Comparison of ENCODE assay signal across 8 cellular contexts in genomic region chr7:39951156-39951942, GRCh38. TPM values are rescaled to one million over a fixed set of nuclear protein-coding genes. Genes with fewer than 3 reads are reported as not detected.
DNase-seq lines count a peak whose midpoint lies in the region; ATAC-seq and TF ChIP-seq lines count a peak whose summit lies in the region.

No MANE protein-coding gene starts in this region.

- H3K27me3 ChIP-seq in CD8-positive, alpha-beta T cell (ENCODE audit: insufficient read depth, low read length): no peaks in the 10 kb centered on the region
- no peaks in the 10 kb centered on the region for H3K27me3 ChIP-seq in thymus (ENCODE audit: control insufficient read depth, insufficient read depth)

- no peaks in the 10 kb centered on the region for H3K9me3 ChIP-seq in CD8-positive, alpha-beta T cell (ENCODE audit: low read length)
- H3K9me3 ChIP-seq in thymus (ENCODE audit: control insufficient read depth): no peaks in the 10 kb centered on the region

- under 1% methylated on average over 78 of the region's 78 CpGs for WGBS in thymus

- H3K4me1 Mint-ChIP-seq in CD8-positive, alpha-beta T cell (ENCODE audit: low read depth): peaks cover 63% of the 10 kb centered on the region
- peaks cover 40% of the 10 kb centered on the region for H3K4me1 Mint-ChIP-seq in activated naive CD4-positive, alpha-beta T cell treated with anti-CD3 and anti-CD28 coated beads for 36 hours (ENCODE audit: low read depth)
- H3K4me1 Mint-ChIP-seq in osteocyte (ENCODE audit: unreplicated experiment): peaks cover 43% of the 10 kb centered on the region

- peak; percentile 18 for ATAC-seq in CD8-positive, alpha-beta T cell
- peak; percentile 31 for ATAC-seq in GM19397 (IDR thresholded peaks at IDR 0.05; ENCODE audit: unreplicated experiment)

- peak; percentile 54 to 81 (median 69) for DNase-seq in CD8-positive, alpha-beta T cell
- DNase-seq in HK-2 (ENCODE audit: unreplicated experiment) (peak; percentile 72), SHP77 treated with DMSO at 0.1 percent for 48 hours (lab: John Stamatoyannopoulos, UW) (peak; percentile 24), globus pallidus (ENCODE audit: low spot score) (peak; percentile 65), osteocyte (ENCODE audit: extremely low spot score, unreplicated experiment) (peak; percentile 86)
- DNase-seq in activated naive CD4-positive, alpha-beta T cell treated with anti-CD3 and anti-CD28 coated beads for 36 hours: peak; percentile 74

- peak overlapping the region; percentile 93 for H3K4me3 ChIP-seq in CD8-positive, alpha-beta T cell (ENCODE audit: low read depth, low read length)
- H3K4me3 ChIP-seq in thymus (ENCODE audit: low read length): peak overlapping the region; percentile 87

- no peaks in the 10 kb centered on the region for H3K9me3 Mint-ChIP-seq in CD8-positive, alpha-beta T cell
- H3K9me3 Mint-ChIP-seq in activated naive CD4-positive, alpha-beta T cell treated with anti-CD3 and anti-CD28 coated beads for 36 hours: no peaks in the 10 kb centered on the region
- no peaks in the 10 kb centered on the region for H3K9me3 Mint-ChIP-seq in osteocyte (ENCODE audit: unreplicated experiment)

- POLR2A ChIA-PET in CD8-positive, alpha-beta T cell (lab: Charles Lee): interaction anchor here (0.6 to 3.4 kb wide), 13 partner anchors 11 to 1594 kb away, joined by 3 to 14 read pairs (median 4); partner anchors contain the start of genes MPLKIP and SUGCT

- no peaks in the 10 kb centered on the region for H3K36me3 ChIP-seq in CD8-positive, alpha-beta T cell (ENCODE audit: insufficient read depth, low read length)
- H3K36me3 ChIP-seq in thymus (ENCODE audit: control insufficient read depth, insufficient read depth): no peaks in the 10 kb centered on the region

- peaks cover 26% of the 10 kb centered on the region for H3K36me3 Mint-ChIP-seq in CD8-positive, alpha-beta T cell
- peaks cover 15% of the 10 kb centered on the region for H3K36me3 Mint-ChIP-seq in activated naive CD4-positive, alpha-beta T cell treated with anti-CD3 and anti-CD28 coated beads for 36 hours (ENCODE audit: low read depth)
- H3K36me3 Mint-ChIP-seq in osteocyte (ENCODE audit: unreplicated experiment): peaks cover 4% of the 10 kb centered on the region

- peak overlapping the region; percentile 98 for H3K27ac Mint-ChIP-seq in CD8-positive, alpha-beta T cell
- peak overlapping the region; percentile 85 for H3K27ac Mint-ChIP-seq in activated naive CD4-positive, alpha-beta T cell treated with anti-CD3 and anti-CD28 coated beads for 36 hours
- H3K27ac Mint-ChIP-seq in osteocyte (ENCODE audit: unreplicated experiment): peak overlapping the region; percentile 96

- peaks cover 46% of the 10 kb centered on the region for H3K4me1 ChIP-seq in CD8-positive, alpha-beta T cell (ENCODE audit: insufficient read depth, low read length)
- peaks cover 9% of the 10 kb centered on the region for H3K4me1 ChIP-seq in thymus (ENCODE audit: control insufficient read depth, insufficient read depth, low read length)

- intact Hi-C loops in CD8-positive, alpha-beta T cell (cut with DNase I, micrococcal nuclease): loop anchor here (1.0 to 5.0 kb wide), 5 partner anchors 37 to 384 kb away; partner anchors contain the start of gene YAE1 (in 1 of the 2)
- intact Hi-C loops in activated naive CD4-positive, alpha-beta T cell treated with anti-CD3 and anti-CD28 coated beads for 36 hours (cut with micrococcal nuclease): loop anchor here (1.0 kb wide), 3 partner anchors 27 to 101 kb away; no protein-coding TSS in a partner anchor

- no peaks in the 10 kb centered on the region for H3K27me3 Mint-ChIP-seq in CD8-positive, alpha-beta T cell (ENCODE audit: low read depth)
- H3K27me3 Mint-ChIP-seq in activated naive CD4-positive, alpha-beta T cell treated with anti-CD3 and anti-CD28 coated beads for 36 hours (ENCODE audit: low read depth): no peaks in the 10 kb centered on the region
- no peaks in the 10 kb centered on the region for H3K27me3 Mint-ChIP-seq in osteocyte (ENCODE audit: unreplicated experiment)

- peak; percentile 57 for TF ChIP-seq CTCF in CD8-positive, alpha-beta T cell (IDR thresholded peaks at IDR 0.05)
- TF ChIP-seq CTCF in osteocyte (IDR thresholded peaks at IDR 0.05): peak; percentile 56

- CTCF ChIA-PET in CD8-positive, alpha-beta T cell (lab: Charles Lee): interaction anchor here (0.5 to 3.0 kb wide), 16 partner anchors 9 to 127 kb away, joined by 3 to 27 read pairs (median 4); no protein-coding TSS in a partner anchor
- CTCF ChIA-PET in activated naive CD4-positive, alpha-beta T cell treated with anti-CD3 and anti-CD28 coated beads for 36 hours (lab: Charles Lee): interaction anchor here (0.7 to 3.1 kb wide), 5 partner anchors 36 to 183 kb away, joined by 3 to 31 read pairs (median 3); partner anchors contain the start of gene MPLKIP

- peak overlapping the region; percentile 99 for H3K4me3 Mint-ChIP-seq in CD8-positive, alpha-beta T cell
- peak overlapping the region; percentile 90 for H3K4me3 Mint-ChIP-seq in activated naive CD4-positive, alpha-beta T cell treated with anti-CD3 and anti-CD28 coated beads for 36 hours
- peak overlapping the region; percentile 98 for H3K4me3 Mint-ChIP-seq in osteocyte (ENCODE audit: unreplicated experiment)

- H3K27ac ChIP-seq in CD8-positive, alpha-beta T cell (ENCODE audit: low read depth, low read length): peak overlapping the region; percentile 88
- H3K27ac ChIP-seq in thymus (ENCODE audit: low read depth): peak overlapping the region; percentile 99

RNA-seq across cellular contexts. Expression of gene CDK13, which starts 1.3 kb away (rescaled TPM):
- 100 to 1,000 TPM; 130 to 132 TPM for total RNA-seq in CD8-positive, alpha-beta T cell
- 10 to 100 TPM; 27.8 to 28.1 TPM for total RNA-seq in activated naive CD4-positive, alpha-beta T cell treated with anti-CD3 and anti-CD28 coated beads for 36 hours
- 58.7 and 60.6 TPM in 2 replicates for total RNA-seq in osteocyte
- 40.4 TPM for polyA plus RNA-seq in thymus

Comparison
In these comparisons a context has a peak if more than half of its experiments do, and no peak if none do; other contexts are left out.
1. Peak in every context shown above with its lines: DNase-seq, ATAC-seq, H3K4me3 ChIP-seq and H3K27ac ChIP-seq.
2. DNase-seq: peak in every context shown above with its lines; median percentile 86 in osteocyte; 74 in activated naive CD4-positive, alpha-beta T cell treated with anti-CD3 and anti-CD28 coated beads for 36 hours; 72 in HK-2; 69 in CD8-positive, alpha-beta T cell; 65 in globus pallidus; 24 in SHP77 treated with DMSO at 0.1 percent for 48 hours.